11 cellular contexts compared by ENCODE assay signal in the genomic region with DNA sequence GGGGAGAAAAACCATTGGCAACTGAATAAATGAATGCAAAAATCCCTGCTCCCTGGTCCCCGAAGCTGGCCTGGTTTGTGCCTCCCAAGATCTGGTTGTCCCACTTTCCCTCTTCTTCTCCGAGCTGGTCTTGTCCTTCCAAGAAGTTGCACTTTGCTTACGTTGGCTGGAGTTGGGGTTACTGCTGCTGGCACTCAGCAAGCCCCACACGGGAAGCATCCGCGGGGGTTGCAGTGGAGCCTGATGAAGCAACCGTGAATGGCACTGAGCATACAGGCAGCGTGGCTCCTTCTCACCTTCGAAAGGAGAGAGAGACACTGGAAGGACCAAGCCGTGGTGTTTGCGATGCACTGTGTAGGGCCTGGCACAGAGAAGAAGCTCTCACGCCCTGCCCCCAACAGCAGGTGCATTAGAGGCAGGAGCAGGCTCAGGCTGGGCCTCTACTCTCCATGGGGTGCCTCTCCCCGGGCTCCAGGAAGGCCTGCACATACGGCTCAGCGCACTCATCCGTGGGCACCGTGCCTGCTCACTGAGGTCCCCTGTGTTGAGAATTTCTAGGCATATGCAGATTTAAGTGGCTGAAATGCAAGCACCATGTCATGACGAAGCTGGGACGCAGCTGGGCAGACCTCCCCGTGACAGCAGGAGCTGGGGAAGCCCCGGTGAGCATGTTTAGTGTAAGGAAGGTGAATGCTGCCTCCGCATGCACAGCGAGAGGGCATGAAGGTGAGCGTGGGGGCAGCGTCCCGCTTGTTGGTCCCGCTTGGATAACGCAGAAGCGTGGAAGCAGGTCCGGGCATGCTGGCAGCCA. TPM values are rescaled to one million over a fixed set of nuclear protein-coding genes. Genes with fewer than 3 reads are reported as not detected.
DNase-seq lines count a peak whose midpoint lies in the region; ATAC-seq, FAIRE-seq and TF ChIP-seq lines count a peak whose summit lies in the region.
"Had no signal": no experiment of that assay in that cellular context is flagged by ENCODE, and none has a peak within 500 bp of the region (broad histone marks: within the 10 kb centered on the region; RNA-seq: fewer than 3 reads in every experiment).

No MANE protein-coding gene starts in this region.

- H3K4me1 Mint-ChIP-seq in activated naive CD4-positive, alpha-beta T cell treated with anti-CD3 and anti-CD28 coated beads for 36 hours (ENCODE audit: low read depth): peaks cover 9% of the 10 kb centered on the region

- peak; percentile 97 for FAIRE-seq in GM12891 (lab: Jason Lieb, UNC)
- FAIRE-seq: G401.6 had no signal

- H3K27ac Mint-ChIP-seq in activated naive CD4-positive, alpha-beta T cell treated with anti-CD3 and anti-CD28 coated beads for 36 hours: no peak overlapping the region
- H3K27ac Mint-ChIP-seq: activated naive CD4-positive, alpha-beta T cell treated with anti-CD3 and anti-CD28 coated beads, Interleukin-2, amount 50 U/mL, for 24 hours had no signal

- H3K4me3 Mint-ChIP-seq in activated naive CD4-positive, alpha-beta T cell treated with anti-CD3 and anti-CD28 coated beads for 36 hours: no peak overlapping the region
- H3K4me3 Mint-ChIP-seq: activated naive CD4-positive, alpha-beta T cell treated with anti-CD3 and anti-CD28 coated beads, Interleukin-2, amount 50 U/mL, for 24 hours had no signal

- intact Hi-C loops in activated naive CD4-positive, alpha-beta T cell treated with anti-CD3 and anti-CD28 coated beads for 36 hours (cut with micrococcal nuclease): no loop called here

- peak; percentile 68 for DNase-seq in GM12891 (ENCODE audit: insufficient read length, low spot score)
- DNase-seq in NCI-H2196 (lab: John Stamatoyannopoulos, UW; ENCODE audit: unreplicated experiment): peak; percentile 65
- peak; percentile 80 for DNase-seq in left kidney (ENCODE audit: low read depth, low spot score)
- no peak for DNase-seq in activated naive CD4-positive, alpha-beta T cell treated with anti-CD3 and anti-CD28 coated beads for 36 hours
- DNase-seq in dermis blood vessel endothelial cell: no peak
- no peak for DNase-seq in anterior cingulate cortex (lab: John Stamatoyannopoulos, UW)
- no peak for DNase-seq in NCI-H226

- H3K27me3 Mint-ChIP-seq in activated naive CD4-positive, alpha-beta T cell treated with anti-CD3 and anti-CD28 coated beads for 36 hours (ENCODE audit: low read depth): no peaks in the 10 kb centered on the region
- H3K27me3 Mint-ChIP-seq: activated naive CD4-positive, alpha-beta T cell treated with anti-CD3 and anti-CD28 coated beads, Interleukin-2, amount 50 U/mL, for 24 hours had no signal

- H3K36me3 Mint-ChIP-seq in activated naive CD4-positive, alpha-beta T cell treated with anti-CD3 and anti-CD28 coated beads for 36 hours (ENCODE audit: low read depth): no peaks in the 10 kb centered on the region
- H3K36me3 Mint-ChIP-seq: activated naive CD4-positive, alpha-beta T cell treated with anti-CD3 and anti-CD28 coated beads, Interleukin-2, amount 50 U/mL, for 24 hours had no signal

- no peaks in the 10 kb centered on the region for H3K9me3 Mint-ChIP-seq in activated naive CD4-positive, alpha-beta T cell treated with anti-CD3 and anti-CD28 coated beads for 36 hours
- H3K9me3 Mint-ChIP-seq: activated naive CD4-positive, alpha-beta T cell treated with anti-CD3 and anti-CD28 coated beads, Interleukin-2, amount 50 U/mL, for 24 hours had no signal

- peak; percentile 79 for ATAC-seq in HG02642 (IDR thresholded peaks at IDR 0.05; ENCODE audit: poor library complexity, unreplicated experiment)

- no peak for TF ChIP-seq POLR2A in GM12891 (IDR thresholded peaks at IDR 0.05; ENCODE audit: low read depth, low read length)

- CTCF ChIA-PET in activated naive CD4-positive, alpha-beta T cell treated with anti-CD3 and anti-CD28 coated beads for 36 hours (lab: Charles Lee): no interaction called here

TF ChIP-seq in GM12891, 5 proteins besides CTCF, POLR2A, EP300 and RAD21:
- TF ChIP-seq PAX5 (IDR thresholded peaks at IDR 0.05; ENCODE audit: insufficient read depth, low read length, severe bottlenecking) (no peak), POU2F2 (IDR thresholded peaks at IDR 0.05; ENCODE audit: low read depth, low read length) (peak; percentile 73), TAF1 (IDR thresholded peaks at IDR 0.05; ENCODE audit: low read depth, low read length) (no peak), SPI1 (IDR thresholded peaks at IDR 0.05; ENCODE audit: low read depth, low read length) (no peak), POLR2AphosphoS5 (IDR thresholded peaks at IDR 0.05; ENCODE audit: low read depth, low read length) (0 out of 2 replicates have a peak, but pooled peaks have one; percentile 39)
TF ChIP-seq in GM12891: peak in this region for 2.

RNA-seq across cellular contexts. Expression of a gene that starts 12.1 kb away (rescaled TPM):
- polyA plus RNA-seq in GM12891 (2012; ENCODE audit: low read depth, missing spikeins): 0.09 TPM
- not detected for total RNA-seq in activated naive CD4-positive, alpha-beta T cell treated with anti-CD3 and anti-CD28 coated beads for 36 hours
- not detected in 2 replicates for total RNA-seq in dermis blood vessel endothelial cell
- total RNA-seq: omental fat pad had no signal

RNA-seq across cellular contexts. Expression of a gene that starts 27.0 kb away (rescaled TPM):
- 11.9 TPM for polyA plus RNA-seq in GM12891 (2012; ENCODE audit: low read depth, missing spikeins)
- total RNA-seq in activated naive CD4-positive, alpha-beta T cell treated with anti-CD3 and anti-CD28 coated beads for 36 hours: 10 to 100 TPM; 35.1 to 38.6 TPM
- total RNA-seq in dermis blood vessel endothelial cell: 23.5 and 36.4 TPM in 2 replicates

RNA-seq across cellular contexts. Expression of a gene that starts 54.9 kb away (rescaled TPM):
- polyA plus RNA-seq in GM12891 (2012; ENCODE audit: low read depth, missing spikeins): 38.5 TPM
- total RNA-seq in activated naive CD4-positive, alpha-beta T cell treated with anti-CD3 and anti-CD28 coated beads for 36 hours: 100 to 1,000 TPM; 343 to 346 TPM
- 5.1 and 7.8 TPM in 2 replicates for total RNA-seq in dermis blood vessel endothelial cell

Comparison
In these comparisons a context has a peak if more than half of its experiments do, and no peak if none do; other contexts are left out.
1. DNase-seq: peak in GM12891 (single experiment), NCI-H2196 (single experiment) and left kidney (single experiment); none in activated naive CD4-positive, alpha-beta T cell treated with anti-CD3 and anti-CD28 coated beads for 36 hours (single experiment), dermis blood vessel endothelial cell (single experiment), anterior cingulate cortex (0 of 58) and NCI-H226 (single experiment).
2. RNA of a gene that starts 54.9 kb away (total RNA-seq): 343 to 346 TPM in activated naive CD4-positive, alpha-beta T cell treated with anti-CD3 and anti-CD28 coated beads for 36 hours; 5.1 to 7.8 TPM in dermis blood vessel endothelial cell; every median in the first group is over 10 times any median in the second.